In genomic region chr7:45203947-45204445, GRCh38 we compare ENCODE assay signal across 8 cellular contexts. TPM values are rescaled to one million over a fixed set of nuclear protein-coding genes. Genes with fewer than 3 reads are reported as not detected.
DNase-seq lines count a peak whose midpoint lies in the region; FAIRE-seq and TF ChIP-seq lines count a peak whose summit lies in the region.

No MANE protein-coding gene starts in this region.

- H3K4me3 ChIP-seq in liver (ENCODE audit: low read depth in 1 of 3, low read length in 3 of 3), result no peak overlapping the region

- no peak overlapping the region for H3K9ac ChIP-seq in liver (ENCODE audit: low read depth in 1 of 2, low read length in 2 of 2)

- H3K9me3 ChIP-seq in liver (ENCODE audit: control insufficient read depth in 4 of 4, low read length in 3 of 4), result no peaks in the 10 kb centered on the region

- FAIRE-seq in GM18507 (lab: Jason Lieb, UNC), result peak; percentile 84

- WGBS in liver, result 40% methylated on average over 2 of the region's 2 CpGs

- in situ Hi-C loops in SK-MEL-5 (cut with HindIII; ENCODE audit: low pct_unique_long_range_greater_than_20kb, low sequenced_read_pairs), result no loop called here

- H3K36me3 ChIP-seq in liver (ENCODE audit: control insufficient read depth in 4 of 4, insufficient read depth in 3 of 4, low read depth in 1 of 4, low read length in 3 of 4), result no peaks in the 10 kb centered on the region

- TF ChIP-seq CTCF in liver (IDR thresholded peaks at IDR 0.05; ENCODE audit: low read depth, low read length, missing input control), result no peak

- H3K4me1 ChIP-seq in liver (ENCODE audit: control insufficient read depth in 4 of 4, insufficient read depth in 4 of 4, low read length in 3 of 4), result no peaks in the 10 kb centered on the region

- H3K27me3 ChIP-seq in liver (ENCODE audit: control insufficient read depth in 4 of 4, insufficient read depth in 4 of 4, low read length in 3 of 4), result no peaks in the 10 kb centered on the region

- H3K27ac ChIP-seq in liver (ENCODE audit: low read depth in 1 of 2, low read length in 2 of 2), result no peak overlapping the region

- DNase-seq in GM18507 (ENCODE audit: extremely low spot score, insufficient read length, low read depth) (peak; percentile 18), HCEC 1CT (peak; percentile 26), SK-MEL-5 (ENCODE audit: low read depth, low spot score) (peak; percentile 28), hepatic stellate cell (ENCODE audit: low spot score) (no peak), AG08396 (ENCODE audit: low spot score) (no peak), dermis blood vessel endothelial cell (no peak), kidney glomerular epithelial cell (lab: John Stamatoyannopoulos, UW) (no peak)

- no peak for TF ChIP-seq RAD21 in liver (IDR thresholded peaks at IDR 0.05)

TF ChIP-seq in liver, 16 proteins besides CTCF, POLR2A, EP300 and RAD21:
- no peak for TF ChIP-seq YY1 (IDR thresholded peaks at IDR 0.05)
- TF ChIP-seq ZBTB33 (IDR thresholded peaks at IDR 0.05), result no peak
- no peak for TF ChIP-seq TAF1 (conservative IDR thresholded peaks at IDR 0.05)
- TF ChIP-seq SP1 (IDR thresholded peaks at IDR 0.05), result no peak
- TF ChIP-seq HNF4A (conservative IDR thresholded peaks at IDR 0.05), result no peak
- TF ChIP-seq ATF3 (IDR thresholded peaks at IDR 0.05), result peak; percentile 42
- TF ChIP-seq RXRA (IDR thresholded peaks at IDR 0.05), result no peak
- no peak for TF ChIP-seq MAX (IDR thresholded peaks at IDR 0.05)
- peak; percentile 37 for TF ChIP-seq REST (IDR thresholded peaks at IDR 0.05)
- no peak for TF ChIP-seq GABPA (IDR thresholded peaks at IDR 0.05 in 1 of 2, conservative IDR thresholded peaks at IDR 0.05 in 1 of 2)
- no peak for TF ChIP-seq NR2F2 (IDR thresholded peaks at IDR 0.05)

RNA-seq across cellular contexts. Expression of gene RAMP3, which starts 46.4 kb away (rescaled TPM):
- not detected in 2 replicates for total RNA-seq in SK-MEL-5 (2014; rRNA removed; shearing (Covaris generic))
- polyA plus RNA-seq in SK-MEL-5 (2015; cell fraction: cytosol; rRNA removed), result not detected in 2 replicates
- polyA plus RNA-seq in SK-MEL-5 (2015; cell fraction: nucleus; rRNA removed), result not detected in 2 replicates
- total RNA-seq in liver (10 to 100 TPM in 1 of 2 donors, 1 to 10 TPM in 1; 2.3 to 30.0 TPM), dermis blood vessel endothelial cell (114 and 116 TPM in 2 replicates)
- 10 to 100 TPM; 17.0 to 27.5 TPM for polyA plus RNA-seq in liver

Comparison
In these comparisons a context has a peak if more than half of its experiments do, and no peak if none do; other contexts are left out.
1. DNase-seq: peak in GM18507 (single experiment), HCEC 1CT (single experiment) and SK-MEL-5 (single experiment); none in hepatic stellate cell (single experiment), AG08396 (single experiment), dermis blood vessel endothelial cell (single experiment) and kidney glomerular epithelial cell (single experiment).